ENCODE assay signal across 1 cellular context in the genomic region with DNA sequence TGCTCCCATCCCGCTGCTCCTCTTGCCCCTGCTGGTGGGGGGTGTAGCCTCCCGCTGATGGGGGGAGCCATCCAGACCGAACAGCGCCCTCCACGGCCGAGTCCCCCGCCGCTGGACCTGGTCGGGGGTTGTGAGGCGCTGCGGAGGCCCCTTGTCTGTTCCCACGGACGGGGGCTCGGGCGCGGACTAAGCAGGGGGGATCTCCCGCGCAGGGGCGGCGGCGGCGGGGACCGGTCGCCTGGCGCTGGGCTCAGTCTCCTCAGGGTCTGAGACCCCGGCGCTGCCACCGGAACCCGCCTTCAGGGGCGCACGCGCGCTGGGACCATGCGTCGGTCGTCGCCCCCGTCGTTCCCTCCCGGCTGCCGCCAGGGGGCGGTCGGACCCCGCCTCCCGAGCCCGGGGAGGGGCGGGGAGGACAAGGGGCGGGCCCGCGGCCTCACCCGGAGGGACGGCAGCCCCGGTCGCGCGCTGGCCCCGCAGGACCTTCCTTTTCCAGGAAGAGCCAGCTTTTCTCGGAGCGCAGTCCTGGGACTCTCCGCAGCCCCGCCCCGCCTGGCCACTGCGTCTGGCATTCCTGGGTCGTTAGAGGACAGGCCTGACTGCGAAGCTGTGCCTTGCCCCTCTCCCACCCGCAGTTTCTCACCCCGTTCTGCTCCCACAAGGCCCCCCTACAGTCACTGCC.
TF ChIP-seq lines count a peak whose summit lies in the region.

No MANE protein-coding gene starts in this region.

TF ChIP-seq in HepG2, 621 proteins besides CTCF, POLR2A, EP300 and RAD21 (continued from another document and continues in another):
- peak; percentile 83 for TF ChIP-seq ZNF687 (CRISPR knock-in tag; IDR thresholded peaks at IDR 0.05)
- TF ChIP-seq GZF1 (CRISPR knock-in tag; IDR thresholded peaks at IDR 0.05), result no peak
- no peak for TF ChIP-seq SOX13 (IDR thresholded peaks at IDR 0.05)
- TF ChIP-seq SOX13 (CRISPR knock-in tag; conservative IDR thresholded peaks at IDR 0.05 in 1 of 2, IDR thresholded peaks at IDR 0.05 in 1 of 2), result peak in 1 of 2 experiments; percentile 23; a peak in 1 of 4 replicates
- TF ChIP-seq TCF7 (IDR thresholded peaks at IDR 0.05; ENCODE audit: low read depth), result no peak
- no peak for TF ChIP-seq KMT2A (CRISPR knock-in tag; IDR thresholded peaks at IDR 0.05)
- TF ChIP-seq FLYWCH1 (CRISPR knock-in tag; IDR thresholded peaks at IDR 0.05), result no peak
- TF ChIP-seq, protein P1, sequence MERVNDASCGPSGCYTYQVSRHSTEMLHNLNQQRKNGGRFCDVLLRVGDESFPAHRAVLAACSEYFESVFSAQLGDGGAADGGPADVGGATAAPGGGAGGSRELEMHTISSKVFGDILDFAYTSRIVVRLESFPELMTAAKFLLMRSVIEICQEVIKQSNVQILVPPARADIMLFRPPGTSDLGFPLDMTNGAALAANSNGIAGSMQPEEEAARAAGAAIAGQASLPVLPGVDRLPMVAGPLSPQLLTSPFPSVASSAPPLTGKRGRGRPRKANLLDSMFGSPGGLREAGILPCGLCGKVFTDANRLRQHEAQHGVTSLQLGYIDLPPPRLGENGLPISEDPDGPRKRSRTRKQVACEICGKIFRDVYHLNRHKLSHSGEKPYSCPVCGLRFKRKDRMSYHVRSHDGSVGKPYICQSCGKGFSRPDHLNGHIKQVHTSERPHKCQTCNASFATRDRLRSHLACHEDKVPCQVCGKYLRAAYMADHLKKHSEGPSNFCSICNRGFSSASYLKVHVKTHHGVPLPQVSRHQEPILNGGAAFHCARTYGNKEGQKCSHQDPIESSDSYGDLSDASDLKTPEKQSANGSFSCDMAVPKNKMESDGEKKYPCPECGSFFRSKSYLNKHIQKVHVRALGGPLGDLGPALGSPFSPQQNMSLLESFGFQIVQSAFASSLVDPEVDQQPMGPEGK (CRISPR knock-in tag; IDR thresholded peaks at IDR 0.05), result peak; percentile 92
- TF ChIP-seq PRPF4 (IDR thresholded peaks at IDR 0.05; ENCODE audit: low read depth, low read length, poor library complexity, severe bottlenecking), result no peak
- no peak for TF ChIP-seq NCOR1 (IDR thresholded peaks at IDR 0.05; ENCODE audit: borderline replicate concordance, low read length)
- TF ChIP-seq, protein P2, sequence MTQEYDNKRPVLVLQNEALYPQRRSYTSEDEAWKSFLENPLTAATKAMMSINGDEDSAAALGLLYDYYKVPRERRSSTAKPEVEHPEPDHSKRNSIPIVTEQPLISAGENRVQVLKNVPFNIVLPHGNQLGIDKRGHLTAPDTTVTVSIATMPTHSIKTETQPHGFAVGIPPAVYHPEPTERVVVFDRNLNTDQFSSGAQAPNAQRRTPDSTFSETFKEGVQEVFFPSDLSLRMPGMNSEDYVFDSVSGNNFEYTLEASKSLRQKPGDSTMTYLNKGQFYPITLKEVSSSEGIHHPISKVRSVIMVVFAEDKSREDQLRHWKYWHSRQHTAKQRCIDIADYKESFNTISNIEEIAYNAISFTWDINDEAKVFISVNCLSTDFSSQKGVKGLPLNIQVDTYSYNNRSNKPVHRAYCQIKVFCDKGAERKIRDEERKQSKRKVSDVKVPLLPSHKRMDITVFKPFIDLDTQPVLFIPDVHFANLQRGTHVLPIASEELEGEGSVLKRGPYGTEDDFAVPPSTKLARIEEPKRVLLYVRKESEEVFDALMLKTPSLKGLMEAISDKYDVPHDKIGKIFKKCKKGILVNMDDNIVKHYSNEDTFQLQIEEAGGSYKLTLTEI (CRISPR knock-in tag; conservative IDR thresholded peaks at IDR 0.05), result no peak
- no peak for TF ChIP-seq TCF7L2 (IDR thresholded peaks at IDR 0.05; ENCODE audit: low read depth, low read length)
- no peak for TF ChIP-seq MAFF (IDR thresholded peaks at IDR 0.05; ENCODE audit: low read depth, low read length)
- TF ChIP-seq PLSCR1 (CRISPR knock-in tag; IDR thresholded peaks at IDR 0.05; ENCODE audit: borderline replicate concordance), result no peak
- TF ChIP-seq SP2 (CRISPR knock-in tag; IDR thresholded peaks at IDR 0.05), result no peak; the same call in 1 of the 2 replicates
- TF ChIP-seq HCFC1 (IDR thresholded peaks at IDR 0.05; ENCODE audit: low read depth, low read length), result no peak
- TF ChIP-seq ZBTB7A (CRISPR knock-in tag; IDR thresholded peaks at IDR 0.05), result peak; percentile 89
- TF ChIP-seq GLMP (CRISPR knock-in tag; IDR thresholded peaks at IDR 0.05; ENCODE audit: borderline replicate concordance), result no peak
- no peak for TF ChIP-seq MYNN (CRISPR knock-in tag; IDR thresholded peaks at IDR 0.05; ENCODE audit: low read depth)
- TF ChIP-seq YEATS4 (CRISPR knock-in tag; IDR thresholded peaks at IDR 0.05; ENCODE audit: borderline replicate concordance), result no peak; the same call in 1 of the 2 replicates
- no peak for TF ChIP-seq POGK (CRISPR knock-in tag; conservative IDR thresholded peaks at IDR 0.05)
- peak; percentile 84 for TF ChIP-seq GABPB1 (CRISPR knock-in tag; IDR thresholded peaks at IDR 0.05)
- TF ChIP-seq ATF6 (CRISPR knock-in tag; conservative IDR thresholded peaks at IDR 0.05), result no peak
- TF ChIP-seq DPF2 (CRISPR knock-in tag; IDR thresholded peaks at IDR 0.05; ENCODE audit: borderline replicate concordance, low read depth), result no peak
- peak; percentile 32; the same call in 1 of the 2 replicates for TF ChIP-seq ZNF788 (CRISPR knock-in tag; IDR thresholded peaks at IDR 0.05; ENCODE audit: borderline replicate concordance)
- no peak for TF ChIP-seq LCORL (IDR thresholded peaks at IDR 0.05)
- peak; percentile 89 for TF ChIP-seq LCORL (CRISPR knock-in tag; IDR thresholded peaks at IDR 0.05)
- TF ChIP-seq NFE2 (CRISPR knock-in tag; IDR thresholded peaks at IDR 0.05), result no peak
- peak; percentile 53; the same call in 1 of the 2 replicates for TF ChIP-seq TBX2 (CRISPR knock-in tag; IDR thresholded peaks at IDR 0.05; ENCODE audit: borderline replicate concordance)
- no peak; the same call in 1 of the 2 replicates for TF ChIP-seq GABPA (IDR thresholded peaks at IDR 0.05; ENCODE audit: low read depth, low read length)
- no peak for TF ChIP-seq GABPA (CRISPR knock-in tag; IDR thresholded peaks at IDR 0.05; ENCODE audit: low read depth)
- TF ChIP-seq TBX3 (IDR thresholded peaks at IDR 0.05; ENCODE audit: borderline replicate concordance), result no peak
- no peak for TF ChIP-seq NONO (IDR thresholded peaks at IDR 0.05)
- peak; percentile 92 for TF ChIP-seq NONO (CRISPR knock-in tag; conservative IDR thresholded peaks at IDR 0.05)
- no peak; a peak in 1 of 4 replicates for TF ChIP-seq NR2F1 (CRISPR knock-in tag; IDR thresholded peaks at IDR 0.05)
- TF ChIP-seq MXD4 (CRISPR knock-in tag; IDR thresholded peaks at IDR 0.05), result peak; percentile 67; the same call in 1 of the 2 replicates
- TF ChIP-seq SUZ12 (IDR thresholded peaks at IDR 0.05; ENCODE audit: low read depth, low read length), result no peak
- no peak for TF ChIP-seq ZNF264 (CRISPR knock-in tag; IDR thresholded peaks at IDR 0.05)
- no peak for TF ChIP-seq ZNF354B (CRISPR knock-in tag; IDR thresholded peaks at IDR 0.05)
- 0 out of 2 replicates have a peak, but pooled peaks have one; percentile 50 for TF ChIP-seq ZNF33B (CRISPR knock-in tag; IDR thresholded peaks at IDR 0.05)
- TF ChIP-seq, protein P3, sequence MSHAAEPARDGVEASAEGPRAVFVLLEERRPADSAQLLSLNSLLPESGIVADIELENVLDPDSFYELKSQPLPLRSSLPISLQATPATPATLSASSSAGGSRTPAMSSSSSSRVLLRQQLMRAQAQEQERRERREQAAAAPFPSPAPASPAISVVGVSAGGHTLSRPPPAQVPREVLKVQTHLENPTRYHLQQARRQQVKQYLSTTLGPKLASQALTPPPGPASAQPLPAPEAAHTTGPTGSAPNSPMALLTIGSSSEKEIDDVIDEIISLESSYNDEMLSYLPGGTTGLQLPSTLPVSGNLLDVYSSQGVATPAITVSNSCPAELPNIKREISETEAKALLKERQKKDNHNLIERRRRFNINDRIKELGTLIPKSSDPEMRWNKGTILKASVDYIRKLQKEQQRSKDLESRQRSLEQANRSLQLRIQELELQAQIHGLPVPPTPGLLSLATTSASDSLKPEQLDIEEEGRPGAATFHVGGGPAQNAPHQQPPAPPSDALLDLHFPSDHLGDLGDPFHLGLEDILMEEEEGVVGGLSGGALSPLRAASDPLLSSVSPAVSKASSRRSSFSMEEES (CRISPR knock-in tag; IDR thresholded peaks at IDR 0.05), result no peak
- peak; percentile 86 for TF ChIP-seq STAG1 (CRISPR knock-in tag; IDR thresholded peaks at IDR 0.05)
- TF ChIP-seq, protein P4, sequence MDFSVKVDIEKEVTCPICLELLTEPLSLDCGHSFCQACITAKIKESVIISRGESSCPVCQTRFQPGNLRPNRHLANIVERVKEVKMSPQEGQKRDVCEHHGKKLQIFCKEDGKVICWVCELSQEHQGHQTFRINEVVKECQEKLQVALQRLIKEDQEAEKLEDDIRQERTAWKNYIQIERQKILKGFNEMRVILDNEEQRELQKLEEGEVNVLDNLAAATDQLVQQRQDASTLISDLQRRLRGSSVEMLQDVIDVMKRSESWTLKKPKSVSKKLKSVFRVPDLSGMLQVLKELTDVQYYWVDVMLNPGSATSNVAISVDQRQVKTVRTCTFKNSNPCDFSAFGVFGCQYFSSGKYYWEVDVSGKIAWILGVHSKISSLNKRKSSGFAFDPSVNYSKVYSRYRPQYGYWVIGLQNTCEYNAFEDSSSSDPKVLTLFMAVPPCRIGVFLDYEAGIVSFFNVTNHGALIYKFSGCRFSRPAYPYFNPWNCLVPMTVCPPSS (IDR thresholded peaks at IDR 0.05), result no peak
- TF ChIP-seq PITX1 (CRISPR knock-in tag; IDR thresholded peaks at IDR 0.05), result peak; percentile 47; the same call in 1 of the 2 replicates
- no peak for TF ChIP-seq RFXAP (CRISPR knock-in tag; IDR thresholded peaks at IDR 0.05; ENCODE audit: borderline replicate concordance)
- no peak for TF ChIP-seq ZMAT3 (CRISPR knock-in tag; conservative IDR thresholded peaks at IDR 0.05)
